Comparison of ENCODE assay signal across 1 cellular context in genomic region chr12:108691154-108691994, GRCh38.
TF ChIP-seq lines count a peak whose summit lies in the region.

No MANE protein-coding gene starts in this region.

TF ChIP-seq in HepG2, 621 proteins besides CTCF, POLR2A, EP300 and RAD21 (continues in another document):
- TF ChIP-seq ZNF652 (CRISPR knock-in tag; IDR thresholded peaks at IDR 0.05; ENCODE audit: borderline replicate concordance, low read depth) (peak; percentile 96), SAP130 (CRISPR knock-in tag; IDR thresholded peaks at IDR 0.05; ENCODE audit: low read depth) (peak; percentile 86), RFXAP (CRISPR knock-in tag; IDR thresholded peaks at IDR 0.05; ENCODE audit: borderline replicate concordance) (no peak), HDAC2 (CRISPR knock-in tag; IDR thresholded peaks at IDR 0.05) (peak; percentile 44; the same call in 1 of the 2 replicates), ZMYM3 (CRISPR knock-in tag; IDR thresholded peaks at IDR 0.05) (peak; percentile 30; the same call in 1 of the 2 replicates), ZSCAN25 (CRISPR knock-in tag; IDR thresholded peaks at IDR 0.05) (peak; percentile 13; the same call in 1 of the 2 replicates), HNF1A (IDR thresholded peaks at IDR 0.05; ENCODE audit: low read depth) (no peak), HNF1A (CRISPR knock-in tag; IDR thresholded peaks at IDR 0.05; ENCODE audit: borderline replicate concordance) (no peak), ZBTB44 (CRISPR knock-in tag; IDR thresholded peaks at IDR 0.05) (no peak), ZBTB33 (CRISPR knock-in tag; IDR thresholded peaks at IDR 0.05) (0 out of 2 replicates have a peak, but pooled peaks have one; percentile 20), MAFK (conservative IDR thresholded peaks at IDR 0.05 in 1 of 2, IDR thresholded peaks at IDR 0.05 in 1 of 2; ENCODE audit: low read length in 2 of 2) (peak; percentile 14 to 37; a peak in 1 of 4 replicates), MXD4 (CRISPR knock-in tag; IDR thresholded peaks at IDR 0.05) (0 out of 2 replicates have a peak, but pooled peaks have one; percentile 13), ZFP36 (IDR thresholded peaks at IDR 0.05; ENCODE audit: borderline replicate concordance, low read depth, low read length, partially characterized antibody) (peak; percentile 78), NAIF1 (CRISPR knock-in tag; IDR thresholded peaks at IDR 0.05; ENCODE audit: borderline replicate concordance) (peak; percentile 39; the same call in 1 of the 2 replicates), SMC3 (IDR thresholded peaks at IDR 0.05; ENCODE audit: low read length) (peak; percentile 16; the same call in 1 of the 2 replicates), ATF7 (IDR thresholded peaks at IDR 0.05) (no peak), ATF7 (CRISPR knock-in tag; IDR thresholded peaks at IDR 0.05) (no peak), BHLHE40 (IDR thresholded peaks at IDR 0.05; ENCODE audit: low read length) (no peak), ATF1 (CRISPR knock-in tag; IDR thresholded peaks at IDR 0.05) (no peak), GMEB1 (CRISPR knock-in tag; IDR thresholded peaks at IDR 0.05; ENCODE audit: borderline replicate concordance) (peak; percentile 44; the same call in 1 of the 2 replicates), USF2 (IDR thresholded peaks at IDR 0.05; ENCODE audit: low read depth, low read length) (no peak), USF2 (CRISPR knock-in tag; IDR thresholded peaks at IDR 0.05; ENCODE audit: borderline replicate concordance) (peak; percentile 98; the same call in 1 of the 2 replicates), ZNF850 (CRISPR knock-in tag; conservative IDR thresholded peaks at IDR 0.05) (no peak), SOX6 (IDR thresholded peaks at IDR 0.05) (no peak), SOX6 (CRISPR knock-in tag; IDR thresholded peaks at IDR 0.05) (peak; percentile 69; the same call in 1 of the 2 replicates), ZBED4 (CRISPR knock-in tag; IDR thresholded peaks at IDR 0.05; ENCODE audit: borderline replicate concordance) (peak; percentile 20; the same call in 1 of the 2 replicates), ZNF557 (CRISPR knock-in tag; IDR thresholded peaks at IDR 0.05) (no peak), CSRNP1 (CRISPR knock-in tag; IDR thresholded peaks at IDR 0.05) (no peak), SCMH1 (CRISPR knock-in tag; IDR thresholded peaks at IDR 0.05; ENCODE audit: borderline replicate concordance) (no peak), ZNF580 (CRISPR knock-in tag; IDR thresholded peaks at IDR 0.05; ENCODE audit: borderline replicate concordance, low read depth) (peak; percentile 59; the same call in 1 of the 2 replicates), RARA (CRISPR knock-in tag; IDR thresholded peaks at IDR 0.05) (peak; percentile 3; the same call in 1 of the 2 replicates), CREB1 (IDR thresholded peaks at IDR 0.05) (peak; percentile 79), CREB1 (CRISPR knock-in tag; IDR thresholded peaks at IDR 0.05) (peak; percentile 50; the same call in 1 of the 2 replicates), MAFF (IDR thresholded peaks at IDR 0.05; ENCODE audit: low read depth, low read length) (0 out of 2 replicates have a peak, but pooled peaks have one; percentile 12), PITX1 (CRISPR knock-in tag; IDR thresholded peaks at IDR 0.05) (no peak; the same call in 1 of the 2 replicates), RBAK (CRISPR knock-in tag; IDR thresholded peaks at IDR 0.05) (peak; percentile 73; the same call in 1 of the 2 replicates), ZNF441 (CRISPR knock-in tag; IDR thresholded peaks at IDR 0.05; ENCODE audit: borderline replicate concordance) (0 out of 2 replicates have a peak, but pooled peaks have one; percentile 23), FOXK1 (CRISPR knock-in tag; IDR thresholded peaks at IDR 0.05; ENCODE audit: borderline replicate concordance, low read depth) (peak; percentile 53; the same call in 1 of the 2 replicates), ZNF331 (CRISPR knock-in tag; IDR thresholded peaks at IDR 0.05) (peak; percentile 38; the same call in 1 of the 2 replicates), ZGPAT (CRISPR knock-in tag; IDR thresholded peaks at IDR 0.05) (peak; percentile 54; the same call in 1 of the 2 replicates), FOXA1 (IDR thresholded peaks at IDR 0.05) (no peak), FOXA1 (CRISPR knock-in tag; IDR thresholded peaks at IDR 0.05) (peak; percentile 62; the same call in 1 of the 2 replicates), FOXP1 (IDR thresholded peaks at IDR 0.05) (no peak), FOXP1 (CRISPR knock-in tag; IDR thresholded peaks at IDR 0.05) (0 out of 2 replicates have a peak, but pooled peaks have one; percentile 13)
